In the genomic region with DNA sequence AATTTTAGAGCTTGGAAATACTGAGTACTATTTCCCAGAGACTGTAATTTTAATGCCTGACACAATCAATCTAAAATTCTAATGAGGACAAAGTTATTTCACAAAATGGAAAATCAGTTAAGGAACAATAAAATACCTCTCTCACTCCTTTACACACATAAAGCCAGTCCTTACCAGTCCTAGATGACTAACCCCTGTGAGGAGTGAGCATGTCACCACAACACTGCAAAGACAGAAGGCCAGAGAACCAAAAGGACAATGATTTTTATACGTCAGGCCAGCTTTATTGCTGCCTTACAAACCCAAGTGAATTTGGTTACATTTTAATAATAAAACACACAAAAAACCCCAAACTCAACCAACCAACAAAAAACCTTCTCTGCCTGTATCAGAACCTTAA, we compare ENCODE assay signal across 12 cellular contexts. TPM values are rescaled to one million over a fixed set of nuclear protein-coding genes. Genes with fewer than 3 reads are reported as not detected.
"Had no signal": no experiment of that assay in that cellular context is flagged by ENCODE, and none has a peak within 500 bp of the region (broad histone marks: within the 10 kb centered on the region; RNA-seq: fewer than 3 reads in every experiment).

No MANE protein-coding gene starts in this region.

- H3K4me3 ChIP-seq: testis had no signal

- DNase-seq: activated CD4-positive, alpha-beta T cell treated with anti-CD3 and anti-CD28 coated beads for 36 hours; activated CD8-positive, alpha-beta memory T cell treated with anti-CD3 and anti-CD28 coated beads, Interleukin-2, amount 50 U/mL, for 4 hours; activated CD8-positive, alpha-beta T cell treated with anti-CD3 and anti-CD28 coated beads for 36 hours; activated naive CD4-positive, alpha-beta T cell; aorta; hypothalamus; stimulated activated CD4-positive, alpha-beta T cell treated with anti-CD3 and anti-CD28 coated beads, Interleukin-4, amount 100 ng/mL, for 1 hour; stimulated activated naive CD8-positive, alpha-beta T cell treated with anti-CD3 and anti-CD28 coated beads, Interleukin-15, amount 100 ng/mL, for 72 hours; testis; WERI-Rb-1 had no signal

- H3K27me3 ChIP-seq: testis had no signal

- ATAC-seq: activated CD4-positive, alpha-beta T cell treated with anti-CD3 and anti-CD28 coated beads for 36 hours; activated CD8-positive, alpha-beta T cell treated with anti-CD3 and anti-CD28 coated beads for 36 hours; stimulated activated naive CD8-positive, alpha-beta T cell treated with anti-CD3 and anti-CD28 coated beads, Interleukin-15, amount 100 ng/mL, for 72 hours had no signal

RNA-seq across cellular contexts. Expression of a gene that starts 57.5 kb away (rescaled TPM):
- total RNA-seq: activated T-helper 1 cell treated with anti-CD3 and anti-CD28 coated beads, Interleukin-12 subunit alpha, Interleukin-12 subunit beta, Interleukin-2, Interleukin-4 antibody, amounts not matched to agents 30 ng/mL and 10 ng/mL and 1 ng/mL, durations not matched to agents 14 hours and 24 hours and 36 hours; osteoblast had no signal
